Comparison of ENCODE assay signal across 19 cellular contexts in the genomic region with DNA sequence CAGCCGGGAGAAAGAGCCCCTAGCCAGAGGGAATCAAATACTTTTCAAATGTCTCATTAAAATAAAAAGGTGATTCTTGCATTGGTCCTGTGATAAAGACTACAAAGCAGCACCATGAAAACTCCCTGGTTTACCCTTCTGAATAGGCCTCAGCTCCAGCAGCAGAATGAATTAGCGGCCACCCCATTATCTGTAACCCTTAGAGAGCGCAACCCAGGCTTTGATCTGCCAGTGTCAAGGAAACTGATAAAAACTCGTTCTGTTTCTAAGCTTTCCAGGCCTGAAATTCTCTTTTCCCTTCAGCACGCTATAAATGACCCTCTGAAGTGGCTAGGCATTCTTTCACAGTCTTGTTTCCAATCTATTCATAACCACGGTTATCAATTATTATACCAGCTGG.
A peak's percentile ranks its signal among the peaks of the same experiment; 100 is the strongest.
DNase-seq lines count a peak whose midpoint lies in the region; ATAC-seq and TF ChIP-seq lines count a peak whose summit lies in the region.
"Had no signal": no experiment of that assay in that cellular context is flagged by ENCODE, and none has a peak within 500 bp of the region (broad histone marks: within the 10 kb centered on the region; RNA-seq: fewer than 3 reads in every experiment).

No MANE protein-coding gene starts in this region.

- peaks cover 8% of the 10 kb centered on the region for H3K9me3 Mint-ChIP-seq in neural progenitor cell
- H3K9me3 Mint-ChIP-seq in CD4-positive, alpha-beta T cell: no peaks in the 10 kb centered on the region

- no peak overlapping the region for H2AFZ ChIP-seq in neural progenitor cell (replicated peaks)

- peaks cover 24% of the 10 kb centered on the region for H3F3A ChIP-seq in neural progenitor cell (ENCODE audit: low read depth)

- no peaks in the 10 kb centered on the region for H4K20me1 ChIP-seq in neural progenitor cell (ENCODE audit: low read depth)

- intact Hi-C loops in right cardiac atrium (cut with DNase I): no loop called here
- intact Hi-C loops in stomach (cut with DNase I; ENCODE audit: low total_unique reads): no loop called here
- intact Hi-C loops in CD4-positive, alpha-beta T cell (cut with DNase I, micrococcal nuclease): no loop called here

- H3K4me3 ChIP-seq in right cardiac atrium (ENCODE audit: low read length) (no peak overlapping the region), neural progenitor cell (no peak overlapping the region), stomach (no peak overlapping the region)
- H3K4me3 ChIP-seq: A549, GM12878 had no signal

- CTCF ChIA-PET in CD4-positive, alpha-beta T cell (lab: Charles Lee): no interaction called here

- H3K79me2 ChIP-seq in neural progenitor cell (ENCODE audit: low read depth): no peaks in the 10 kb centered on the region

- peaks cover 49% of the 10 kb centered on the region for H3K4me1 Mint-ChIP-seq in neural progenitor cell
- H3K4me1 Mint-ChIP-seq in CD4-positive, alpha-beta T cell (ENCODE audit: low read depth): no peaks in the 10 kb centered on the region

- H3K27me3 ChIP-seq in right cardiac atrium (ENCODE audit: control insufficient read depth, insufficient read depth) (no peaks in the 10 kb centered on the region), neural progenitor cell (no peaks in the 10 kb centered on the region), stomach (no peaks in the 10 kb centered on the region)
- H3K27me3 ChIP-seq in CD4-positive, alpha-beta T cell (ENCODE audit: control insufficient read depth, insufficient read depth, low read length): no peaks in the 10 kb centered on the region

- WGBS in right cardiac atrium: 37% methylated on average over 6 of the region's 6 CpGs
- WGBS in stomach, 5 donors: 52 to 60% (median 59%) methylated on average over 6 of the region's 6 CpGs

- H3K9me3 ChIP-seq in right cardiac atrium (ENCODE audit: control insufficient read depth, low read length) (no peaks in the 10 kb centered on the region), neural progenitor cell (ENCODE audit: low read depth) (no peaks in the 10 kb centered on the region), stomach (no peaks in the 10 kb centered on the region)
- H3K9me3 ChIP-seq in CD4-positive, alpha-beta T cell (ENCODE audit: control insufficient read depth, low read length): no peaks in the 10 kb centered on the region
- H3K9me3 ChIP-seq: A549 had no signal

- H3K36me3 Mint-ChIP-seq in neural progenitor cell: peaks cover 3% of the 10 kb centered on the region
- no peaks in the 10 kb centered on the region for H3K36me3 Mint-ChIP-seq in CD4-positive, alpha-beta T cell (ENCODE audit: low read depth)

- TF ChIP-seq CTCF in neural progenitor cell (IDR thresholded peaks at IDR 0.05) (no peak), stomach (IDR thresholded peaks at IDR 0.05) (no peak)
- TF ChIP-seq CTCF in CD4-positive, alpha-beta T cell (IDR thresholded peaks at IDR 0.05): no peak

- TF ChIP-seq EP300 in stomach (IDR thresholded peaks at IDR 0.05): no peak

- H3K4me2 ChIP-seq in neural progenitor cell: peak overlapping the region; percentile 11
- H3K4me2 ChIP-seq: A549 had no signal

- ATAC-seq in right cardiac atrium: no peak
- no peak for ATAC-seq in CD4-positive, alpha-beta T cell (ENCODE audit: poor library complexity)
- ATAC-seq: A549, GM12878, Panc1 had no signal

- H3K27ac ChIP-seq in right cardiac atrium (ENCODE audit: low read length) (peak overlapping the region; percentile 72), neural progenitor cell (peak overlapping the region; percentile 32), stomach (no peak overlapping the region)
- no peak overlapping the region for H3K27ac ChIP-seq in CD4-positive, alpha-beta T cell (ENCODE audit: low read depth, low read length)
- H3K27ac ChIP-seq: A549 had no signal

- H3K27ac Mint-ChIP-seq in neural progenitor cell: peak overlapping the region; percentile 61
- no peak overlapping the region for H3K27ac Mint-ChIP-seq in CD4-positive, alpha-beta T cell

- H3K4me3 Mint-ChIP-seq in neural progenitor cell: no peak overlapping the region
- H3K4me3 Mint-ChIP-seq in CD4-positive, alpha-beta T cell: no peak overlapping the region

- DNase-seq in ELF-1 (ENCODE audit: low read depth, low spot score) (peak; percentile 54), astrocyte of the hippocampus (ENCODE audit: low read depth, low spot score) (peak; percentile 23), right cardiac atrium (no peak), neural progenitor cell (ENCODE audit: low spot score) (peak; percentile 63), germinal center (ENCODE audit: low spot score) (no peak), stomach (no peak)
- DNase-seq in CD4-positive, alpha-beta T cell: no peak
- DNase-seq: DND-41, GDM1, KBM-7, NCI-H1048, NCI-H1436 treated with DMSO at 0.1 percent for 48 hours, NCI-H2081, NCI-H226, NCI-H524 treated with DMSO at 0.1 percent for 48 hours, SHP77 treated with DMSO at 0.1 percent for 48 hours had no signal

- H3K36me3 ChIP-seq in neural progenitor cell (no peaks in the 10 kb centered on the region), stomach (no peaks in the 10 kb centered on the region)

- peaks cover 8% of the 10 kb centered on the region for H3K27me3 Mint-ChIP-seq in neural progenitor cell (ENCODE audit: insufficient read depth, low read depth)
- no peaks in the 10 kb centered on the region for H3K27me3 Mint-ChIP-seq in CD4-positive, alpha-beta T cell

- H3K4me1 ChIP-seq in right cardiac atrium (ENCODE audit: control insufficient read depth, insufficient read depth, low read length): peaks cover 2% of the 10 kb centered on the region
- peaks cover 31% of the 10 kb centered on the region for H3K4me1 ChIP-seq in neural progenitor cell
- no peaks in the 10 kb centered on the region for H3K4me1 ChIP-seq in stomach
- H3K4me1 ChIP-seq: A549 had no signal

- TF ChIP-seq POLR2A in stomach (IDR thresholded peaks at IDR 0.05): no peak

- POLR2A ChIA-PET in CD4-positive, alpha-beta T cell (lab: Charles Lee): no interaction called here

- no peak overlapping the region for H3K9ac ChIP-seq in neural progenitor cell

Comparison
In these comparisons a context has a peak if more than half of its experiments do, and no peak if none do; other contexts are left out.
1. DNase-seq: peak in ELF-1 (single experiment), astrocyte of the hippocampus (single experiment) and neural progenitor cell (single experiment); none in right cardiac atrium (0 of 3), germinal center (single experiment), stomach (single experiment) and CD4-positive, alpha-beta T cell (0 of 10).
2. H3K27ac ChIP-seq: peak in right cardiac atrium (single experiment) and neural progenitor cell (single experiment); none in stomach (0 of 5) and CD4-positive, alpha-beta T cell (single experiment).